ENCODE assay signal across 3 cellular contexts in the genomic region with DNA sequence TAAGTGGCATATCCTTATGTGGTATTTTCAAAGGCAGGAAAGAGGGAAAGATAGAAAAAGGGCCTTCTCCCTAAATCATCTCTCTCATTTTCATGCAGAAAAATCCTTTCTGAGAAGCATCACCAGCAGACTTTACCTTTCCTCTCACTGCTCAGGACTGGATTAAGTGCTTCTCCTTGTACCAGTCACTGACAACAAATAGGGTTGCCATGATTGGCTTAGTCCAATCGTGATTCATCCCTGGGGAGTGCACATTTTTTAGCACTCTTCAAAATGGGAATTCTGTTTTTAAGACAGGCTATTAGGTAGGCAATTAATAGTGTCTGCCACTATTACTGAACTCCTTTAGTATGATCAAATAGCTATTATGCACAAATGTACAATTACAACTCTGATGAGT.
TF ChIP-seq lines count a peak whose summit lies in the region.

No MANE protein-coding gene starts in this region.

TF ChIP-seq in GM23338, 12 proteins besides CTCF, POLR2A, EP300 and RAD21 (continues in another document):
- TF ChIP-seq EZH2phosphoT487 (IDR thresholded peaks at IDR 0.05; ENCODE audit: unreplicated experiment) = no peak
- no peak for TF ChIP-seq STAT1 (IDR thresholded peaks at IDR 0.05; ENCODE audit: unreplicated experiment)
- no peak for TF ChIP-seq POLR2AphosphoS5 (IDR thresholded peaks at IDR 0.05; ENCODE audit: low read depth)
- TF ChIP-seq, protein P1, sequence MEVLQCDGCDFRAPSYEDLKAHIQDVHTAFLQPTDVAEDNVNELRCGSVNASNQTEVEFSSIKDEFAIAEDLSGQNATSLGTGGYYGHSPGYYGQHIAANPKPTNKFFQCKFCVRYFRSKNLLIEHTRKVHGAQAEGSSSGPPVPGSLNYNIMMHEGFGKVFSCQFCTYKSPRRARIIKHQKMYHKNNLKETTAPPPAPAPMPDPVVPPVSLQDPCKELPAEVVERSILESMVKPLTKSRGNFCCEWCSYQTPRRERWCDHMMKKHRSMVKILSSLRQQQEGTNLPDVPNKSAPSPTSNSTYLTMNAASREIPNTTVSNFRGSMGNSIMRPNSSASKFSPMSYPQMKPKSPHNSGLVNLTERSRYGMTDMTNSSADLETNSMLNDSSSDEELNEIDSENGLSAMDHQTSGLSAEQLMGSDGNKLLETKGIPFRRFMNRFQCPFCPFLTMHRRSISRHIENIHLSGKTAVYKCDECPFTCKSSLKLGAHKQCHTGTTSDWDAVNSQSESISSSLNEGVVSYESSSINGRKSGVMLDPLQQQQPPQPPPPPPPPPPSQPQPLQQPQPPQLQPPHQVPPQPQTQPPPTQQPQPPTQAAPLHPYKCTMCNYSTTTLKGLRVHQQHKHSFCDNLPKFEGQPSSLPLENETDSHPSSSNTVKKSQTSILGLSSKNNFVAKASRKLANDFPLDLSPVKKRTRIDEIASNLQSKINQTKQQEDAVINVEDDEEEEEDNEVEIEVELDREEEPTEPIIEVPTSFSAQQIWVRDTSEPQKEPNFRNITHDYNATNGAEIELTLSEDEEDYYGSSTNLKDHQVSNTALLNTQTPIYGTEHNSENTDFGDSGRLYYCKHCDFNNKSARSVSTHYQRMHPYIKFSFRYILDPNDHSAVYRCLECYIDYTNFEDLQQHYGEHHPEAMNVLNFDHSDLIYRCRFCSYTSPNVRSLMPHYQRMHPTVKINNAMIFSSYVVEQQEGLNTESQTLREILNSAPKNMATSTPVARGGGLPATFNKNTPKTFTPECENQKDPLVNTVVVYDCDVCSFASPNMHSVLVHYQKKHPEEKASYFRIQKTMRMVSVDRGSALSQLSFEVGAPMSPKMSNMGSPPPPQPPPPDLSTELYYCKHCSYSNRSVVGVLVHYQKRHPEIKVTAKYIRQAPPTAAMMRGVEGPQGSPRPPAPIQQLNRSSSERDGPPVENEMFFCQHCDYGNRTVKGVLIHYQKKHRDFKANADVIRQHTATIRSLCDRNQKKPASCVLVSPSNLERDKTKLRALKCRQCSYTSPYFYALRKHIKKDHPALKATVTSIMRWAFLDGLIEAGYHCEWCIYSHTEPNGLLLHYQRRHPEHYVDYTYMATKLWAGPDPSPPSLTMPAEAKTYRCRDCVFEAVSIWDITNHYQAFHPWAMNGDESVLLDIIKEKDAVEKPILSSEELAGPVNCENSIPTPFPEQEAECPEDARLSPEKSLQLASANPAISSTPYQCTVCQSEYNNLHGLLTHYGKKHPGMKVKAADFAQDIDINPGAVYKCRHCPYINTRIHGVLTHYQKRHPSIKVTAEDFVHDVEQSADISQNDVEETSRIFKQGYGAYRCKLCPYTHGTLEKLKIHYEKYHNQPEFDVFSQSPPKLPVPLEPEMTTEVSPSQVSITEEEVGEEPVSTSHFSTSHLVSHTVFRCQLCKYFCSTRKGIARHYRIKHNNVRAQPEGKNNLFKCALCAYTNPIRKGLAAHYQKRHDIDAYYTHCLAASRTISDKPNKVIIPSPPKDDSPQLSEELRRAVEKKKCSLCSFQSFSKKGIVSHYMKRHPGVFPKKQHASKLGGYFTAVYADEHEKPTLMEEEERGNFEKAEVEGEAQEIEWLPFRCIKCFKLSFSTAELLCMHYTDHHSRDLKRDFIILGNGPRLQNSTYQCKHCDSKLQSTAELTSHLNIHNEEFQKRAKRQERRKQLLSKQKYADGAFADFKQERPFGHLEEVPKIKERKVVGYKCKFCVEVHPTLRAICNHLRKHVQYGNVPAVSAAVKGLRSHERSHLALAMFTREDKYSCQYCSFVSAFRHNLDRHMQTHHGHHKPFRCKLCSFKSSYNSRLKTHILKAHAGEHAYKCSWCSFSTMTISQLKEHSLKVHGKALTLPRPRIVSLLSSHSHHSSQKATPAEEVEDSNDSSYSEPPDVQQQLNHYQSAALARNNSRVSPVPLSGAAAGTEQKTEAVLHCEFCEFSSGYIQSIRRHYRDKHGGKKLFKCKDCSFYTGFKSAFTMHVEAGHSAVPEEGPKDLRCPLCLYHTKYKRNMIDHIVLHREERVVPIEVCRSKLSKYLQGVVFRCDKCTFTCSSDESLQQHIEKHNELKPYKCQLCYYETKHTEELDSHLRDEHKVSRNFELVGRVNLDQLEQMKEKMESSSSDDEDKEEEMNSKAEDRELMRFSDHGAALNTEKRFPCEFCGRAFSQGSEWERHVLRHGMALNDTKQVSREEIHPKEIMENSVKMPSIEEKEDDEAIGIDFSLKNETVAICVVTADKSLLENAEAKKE (CRISPR knock-in tag; IDR thresholded peaks at IDR 0.05) = no peak
- TF ChIP-seq JUNB (IDR thresholded peaks at IDR 0.05; ENCODE audit: unreplicated experiment) = no peak
- TF ChIP-seq EZH2 (IDR thresholded peaks at IDR 0.05; ENCODE audit: low read depth, unreplicated experiment) = no peak
- TF ChIP-seq NANOG (IDR thresholded peaks at IDR 0.05; ENCODE audit: borderline replicate concordance) = no peak
- TF ChIP-seq ZNF114 (CRISPR knock-in tag; IDR thresholded peaks at IDR 0.05) = no peak

TF ChIP-seq in SK-N-SH, 30 proteins besides CTCF, POLR2A, EP300 and RAD21:
- TF ChIP-seq, protein P2, sequence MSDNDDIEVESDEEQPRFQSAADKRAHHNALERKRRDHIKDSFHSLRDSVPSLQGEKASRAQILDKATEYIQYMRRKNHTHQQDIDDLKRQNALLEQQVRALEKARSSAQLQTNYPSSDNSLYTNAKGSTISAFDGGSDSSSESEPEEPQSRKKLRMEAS (IDR thresholded peaks at IDR 0.05; ENCODE audit: low read depth) = no peak
- TF ChIP-seq TCF12 (IDR thresholded peaks at IDR 0.05) (no peak), TAF1 (IDR thresholded peaks at IDR 0.05; ENCODE audit: borderline replicate concordance, low read depth, low read length) (no peak), FOSL2 (IDR thresholded peaks at IDR 0.05; ENCODE audit: borderline replicate concordance, low read depth) (peak; percentile 26; the same call in 1 of the 2 replicates)

TF ChIP-seq in H1, 55 proteins besides CTCF, POLR2A, EP300 and RAD21:
- no peak for TF ChIP-seq TAF7 (optimal IDR thresholded peaks at IDR 0.05; ENCODE audit: borderline replicate concordance, low read depth, low read length)
